ENCODE assay signal across 1 cellular context in the genomic region with DNA sequence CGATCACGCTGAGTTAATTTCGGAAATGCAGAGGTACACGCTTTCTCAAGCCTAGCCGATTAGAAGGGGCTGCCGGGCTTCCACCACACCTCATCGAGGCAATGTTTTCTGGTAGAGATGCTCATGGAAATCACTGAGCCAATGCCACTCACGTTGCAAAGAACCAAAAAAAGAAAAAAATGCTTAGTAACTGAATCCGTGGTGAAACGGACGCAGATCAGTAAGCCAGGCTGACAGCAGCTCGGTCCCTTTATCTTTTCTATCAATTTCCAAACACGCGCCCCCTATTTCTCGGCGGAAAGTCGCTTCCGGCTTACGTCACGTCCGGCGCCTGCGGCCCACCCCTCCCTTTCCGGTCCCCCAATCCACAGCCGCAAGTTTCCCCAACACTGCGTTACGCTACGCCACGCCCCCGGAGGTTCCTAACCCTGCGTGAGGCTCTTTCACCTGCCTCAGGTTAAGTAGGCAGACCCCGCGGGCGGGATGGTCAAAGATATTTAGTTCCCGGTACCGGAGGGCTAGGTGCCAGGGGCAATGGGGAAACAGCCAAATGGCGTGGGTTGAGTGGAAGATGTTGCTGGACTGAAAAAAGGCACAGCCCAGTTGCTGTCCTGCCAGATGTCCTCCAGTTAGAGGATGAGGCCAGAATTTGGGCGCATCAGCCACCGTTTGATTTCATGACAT.
TF ChIP-seq lines count a peak whose summit lies in the region.

Gene NSUN6, minus strand, starts transcription at position 264 of the 684 bp plus-strand sequence. CDS start 384 bp downstream, outside the sequence.

TF ChIP-seq in HEK293, 187 proteins besides CTCF, POLR2A, EP300 and RAD21 (continued from another document and continues in another):
- TF ChIP-seq ZBTB11 (tag by site-specific recombination; conservative IDR thresholded peaks at IDR 0.05; ENCODE audit: low read depth) = peak; percentile 95
- TF ChIP-seq ZNF311 (tag by site-specific recombination; IDR thresholded peaks at IDR 0.05; ENCODE audit: borderline replicate concordance) = no peak
- TF ChIP-seq ZFP37 (tag by site-specific recombination; IDR thresholded peaks at IDR 0.05) = no peak
- TF ChIP-seq ZNF239 (tag by site-specific recombination; IDR thresholded peaks at IDR 0.05) = no peak
- no peak for TF ChIP-seq ZNF426 (tag by site-specific recombination; IDR thresholded peaks at IDR 0.05)
- TF ChIP-seq, protein P1, sequence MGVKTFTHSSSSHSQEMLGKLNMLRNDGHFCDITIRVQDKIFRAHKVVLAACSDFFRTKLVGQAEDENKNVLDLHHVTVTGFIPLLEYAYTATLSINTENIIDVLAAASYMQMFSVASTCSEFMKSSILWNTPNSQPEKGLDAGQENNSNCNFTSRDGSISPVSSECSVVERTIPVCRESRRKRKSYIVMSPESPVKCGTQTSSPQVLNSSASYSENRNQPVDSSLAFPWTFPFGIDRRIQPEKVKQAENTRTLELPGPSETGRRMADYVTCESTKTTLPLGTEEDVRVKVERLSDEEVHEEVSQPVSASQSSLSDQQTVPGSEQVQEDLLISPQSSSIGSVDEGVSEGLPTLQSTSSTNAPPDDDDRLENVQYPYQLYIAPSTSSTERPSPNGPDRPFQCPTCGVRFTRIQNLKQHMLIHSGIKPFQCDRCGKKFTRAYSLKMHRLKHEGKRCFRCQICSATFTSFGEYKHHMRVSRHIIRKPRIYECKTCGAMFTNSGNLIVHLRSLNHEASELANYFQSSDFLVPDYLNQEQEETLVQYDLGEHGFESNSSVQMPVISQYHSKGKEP (tag by site-specific recombination; IDR thresholded peaks at IDR 0.05) = no peak
- TF ChIP-seq ZNF169 (tag by site-specific recombination; IDR thresholded peaks at IDR 0.05) = no peak
- no peak for TF ChIP-seq ZNF792 (tag by site-specific recombination; IDR thresholded peaks at IDR 0.05)
- TF ChIP-seq KLF16 (tag by site-specific recombination; IDR thresholded peaks at IDR 0.05) = peak; percentile 75; the same call in 1 of the 2 replicates
- TF ChIP-seq ZNF18 (tag by site-specific recombination; IDR thresholded peaks at IDR 0.05) = no peak
- no peak for TF ChIP-seq ZNF610 (tag by site-specific recombination; IDR thresholded peaks at IDR 0.05; ENCODE audit: borderline replicate concordance)
- no peak for TF ChIP-seq ZNF585B (tag by site-specific recombination; IDR thresholded peaks at IDR 0.05)
- TF ChIP-seq ZNF341 (tag by site-specific recombination; IDR thresholded peaks at IDR 0.05; ENCODE audit: low read depth) = 0 out of 2 replicates have a peak, but pooled peaks have one; percentile 36
- peak; percentile 89 for TF ChIP-seq PATZ1 (tag by site-specific recombination; IDR thresholded peaks at IDR 0.05)
- TF ChIP-seq ZNF37A (tag by site-specific recombination; IDR thresholded peaks at IDR 0.05) = no peak
- TF ChIP-seq, protein P2, sequence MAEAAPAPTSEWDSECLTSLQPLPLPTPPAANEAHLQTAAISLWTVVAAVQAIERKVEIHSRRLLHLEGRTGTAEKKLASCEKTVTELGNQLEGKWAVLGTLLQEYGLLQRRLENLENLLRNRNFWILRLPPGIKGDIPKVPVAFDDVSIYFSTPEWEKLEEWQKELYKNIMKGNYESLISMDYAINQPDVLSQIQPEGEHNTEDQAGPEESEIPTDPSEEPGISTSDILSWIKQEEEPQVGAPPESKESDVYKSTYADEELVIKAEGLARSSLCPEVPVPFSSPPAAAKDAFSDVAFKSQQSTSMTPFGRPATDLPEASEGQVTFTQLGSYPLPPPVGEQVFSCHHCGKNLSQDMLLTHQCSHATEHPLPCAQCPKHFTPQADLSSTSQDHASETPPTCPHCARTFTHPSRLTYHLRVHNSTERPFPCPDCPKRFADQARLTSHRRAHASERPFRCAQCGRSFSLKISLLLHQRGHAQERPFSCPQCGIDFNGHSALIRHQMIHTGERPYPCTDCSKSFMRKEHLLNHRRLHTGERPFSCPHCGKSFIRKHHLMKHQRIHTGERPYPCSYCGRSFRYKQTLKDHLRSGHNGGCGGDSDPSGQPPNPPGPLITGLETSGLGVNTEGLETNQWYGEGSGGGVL (tag by site-specific recombination; IDR thresholded peaks at IDR 0.05) = no peak
- TF ChIP-seq ZNF350 (tag by site-specific recombination; IDR thresholded peaks at IDR 0.05) = no peak
- TF ChIP-seq HOXA7 (CRISPR knock-in tag; IDR thresholded peaks at IDR 0.05; ENCODE audit: borderline replicate concordance) = no peak
- TF ChIP-seq, protein P3, sequence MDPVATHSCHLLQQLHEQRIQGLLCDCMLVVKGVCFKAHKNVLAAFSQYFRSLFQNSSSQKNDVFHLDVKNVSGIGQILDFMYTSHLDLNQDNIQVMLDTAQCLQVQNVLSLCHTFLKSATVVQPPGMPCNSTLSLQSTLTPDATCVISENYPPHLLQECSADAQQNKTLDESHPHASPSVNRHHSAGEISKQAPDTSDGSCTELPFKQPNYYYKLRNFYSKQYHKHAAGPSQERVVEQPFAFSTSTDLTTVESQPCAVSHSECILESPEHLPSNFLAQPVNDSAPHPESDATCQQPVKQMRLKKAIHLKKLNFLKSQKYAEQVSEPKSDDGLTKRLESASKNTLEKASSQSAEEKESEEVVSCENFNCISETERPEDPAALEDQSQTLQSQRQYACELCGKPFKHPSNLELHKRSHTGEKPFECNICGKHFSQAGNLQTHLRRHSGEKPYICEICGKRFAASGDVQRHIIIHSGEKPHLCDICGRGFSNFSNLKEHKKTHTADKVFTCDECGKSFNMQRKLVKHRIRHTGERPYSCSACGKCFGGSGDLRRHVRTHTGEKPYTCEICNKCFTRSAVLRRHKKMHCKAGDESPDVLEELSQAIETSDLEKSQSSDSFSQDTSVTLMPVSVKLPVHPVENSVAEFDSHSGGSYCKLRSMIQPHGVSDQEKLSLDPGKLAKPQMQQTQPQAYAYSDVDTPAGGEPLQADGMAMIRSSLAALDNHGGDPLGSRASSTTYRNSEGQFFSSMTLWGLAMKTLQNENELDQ (tag by site-specific recombination; IDR thresholded peaks at IDR 0.05; ENCODE audit: low read depth) = no peak
- TF ChIP-seq ZNF514 (tag by site-specific recombination; IDR thresholded peaks at IDR 0.05) = no peak
- no peak for TF ChIP-seq RBAK (tag by site-specific recombination; IDR thresholded peaks at IDR 0.05)
- TF ChIP-seq ZNF629 (tag by site-specific recombination; IDR thresholded peaks at IDR 0.05) = peak; percentile 95
- no peak for TF ChIP-seq ZNF623 (tag by site-specific recombination; IDR thresholded peaks at IDR 0.05)
- no peak for TF ChIP-seq ZNF24 (tag by site-specific recombination; IDR thresholded peaks at IDR 0.05)
- no peak for TF ChIP-seq ZNF626 (tag by site-specific recombination; IDR thresholded peaks at IDR 0.05)
- 0 out of 2 replicates have a peak, but pooled peaks have one; percentile 79 for TF ChIP-seq ZNF501 (tag by site-specific recombination; IDR thresholded peaks at IDR 0.05)
- TF ChIP-seq ZNF776 (tag by site-specific recombination; IDR thresholded peaks at IDR 0.05; ENCODE audit: borderline replicate concordance) = no peak
- peak; percentile 69 for TF ChIP-seq ZNF335 (tag by site-specific recombination; conservative IDR thresholded peaks at IDR 0.05)
- no peak for TF ChIP-seq ZNF10 (tag by site-specific recombination; IDR thresholded peaks at IDR 0.05)
- no peak for TF ChIP-seq ZNF701 (tag by site-specific recombination; IDR thresholded peaks at IDR 0.05)
- TF ChIP-seq ZNF221 (tag by site-specific recombination; IDR thresholded peaks at IDR 0.05; ENCODE audit: borderline replicate concordance) = no peak
- no peak for TF ChIP-seq ZNF174 (tag by site-specific recombination; IDR thresholded peaks at IDR 0.05)
- TF ChIP-seq ZNF544 (tag by site-specific recombination; IDR thresholded peaks at IDR 0.05) = no peak
- no peak for TF ChIP-seq ZNF76 (tag by site-specific recombination; IDR thresholded peaks at IDR 0.05; ENCODE audit: borderline replicate concordance, low read depth)
- TF ChIP-seq KLF1 (tag by site-specific recombination; IDR thresholded peaks at IDR 0.05) = peak; percentile 68
- peak; percentile 85 for TF ChIP-seq KLF9 (tag by site-specific recombination; IDR thresholded peaks at IDR 0.05; ENCODE audit: low read depth)
- TF ChIP-seq ZBTB10 (tag by site-specific recombination; IDR thresholded peaks at IDR 0.05) = peak; percentile 93
- TF ChIP-seq ZNF510 (tag by site-specific recombination; IDR thresholded peaks at IDR 0.05; ENCODE audit: insufficient replicate concordance) = no peak
- TF ChIP-seq ZNF707 (tag by site-specific recombination; IDR thresholded peaks at IDR 0.05) = no peak
- peak; percentile 66 for TF ChIP-seq ZNF580 (tag by site-specific recombination; IDR thresholded peaks at IDR 0.05)
